In the genomic region with DNA sequence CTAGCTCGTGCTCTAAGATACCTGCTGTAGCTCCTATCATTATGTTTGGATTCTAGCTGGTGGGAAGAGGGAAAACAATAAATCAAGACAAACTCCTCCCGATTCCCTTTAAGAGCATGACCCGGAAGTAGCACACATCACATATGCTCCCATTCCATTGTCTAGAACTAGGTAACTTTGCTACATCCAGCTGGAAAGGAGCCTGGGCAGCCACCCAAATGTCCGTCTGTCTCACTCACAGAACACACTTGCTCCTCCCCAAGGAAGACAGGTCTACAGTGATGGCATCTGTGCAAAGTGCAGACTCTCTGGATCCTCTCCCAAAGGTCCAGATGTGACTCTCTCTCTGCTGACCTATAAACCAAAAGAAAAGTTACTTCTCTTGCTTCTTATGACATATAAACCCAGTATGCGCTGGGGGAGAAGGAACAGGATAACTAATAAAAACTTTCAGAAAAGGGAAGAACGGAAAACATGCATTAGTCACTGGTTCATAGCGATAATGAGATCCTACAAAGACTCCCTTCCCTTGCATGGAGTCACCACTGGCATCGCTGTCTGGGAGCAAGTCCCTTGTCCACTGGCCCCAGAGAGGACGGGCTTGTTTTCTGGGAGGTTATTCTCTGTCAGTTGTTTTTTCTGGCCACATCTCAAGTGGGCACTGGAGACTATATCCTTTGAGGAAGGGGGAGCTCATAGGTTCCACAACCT, we compare ENCODE assay signal across 1 cellular context.
TF ChIP-seq lines count a peak whose summit lies in the region.

No MANE protein-coding gene starts in this region.

TF ChIP-seq in endothelial cell of umbilical vein, 7 proteins besides CTCF, POLR2A, EP300 and RAD21:
- TF ChIP-seq FOS (IDR thresholded peaks at IDR 0.05; ENCODE audit: borderline replicate concordance, insufficient read depth, low read length) (peak; percentile 23), GATA2 (IDR thresholded peaks at IDR 0.05; ENCODE audit: insufficient read depth, insufficient read length, low read depth, low read length) (no peak)
